In the genomic region with DNA sequence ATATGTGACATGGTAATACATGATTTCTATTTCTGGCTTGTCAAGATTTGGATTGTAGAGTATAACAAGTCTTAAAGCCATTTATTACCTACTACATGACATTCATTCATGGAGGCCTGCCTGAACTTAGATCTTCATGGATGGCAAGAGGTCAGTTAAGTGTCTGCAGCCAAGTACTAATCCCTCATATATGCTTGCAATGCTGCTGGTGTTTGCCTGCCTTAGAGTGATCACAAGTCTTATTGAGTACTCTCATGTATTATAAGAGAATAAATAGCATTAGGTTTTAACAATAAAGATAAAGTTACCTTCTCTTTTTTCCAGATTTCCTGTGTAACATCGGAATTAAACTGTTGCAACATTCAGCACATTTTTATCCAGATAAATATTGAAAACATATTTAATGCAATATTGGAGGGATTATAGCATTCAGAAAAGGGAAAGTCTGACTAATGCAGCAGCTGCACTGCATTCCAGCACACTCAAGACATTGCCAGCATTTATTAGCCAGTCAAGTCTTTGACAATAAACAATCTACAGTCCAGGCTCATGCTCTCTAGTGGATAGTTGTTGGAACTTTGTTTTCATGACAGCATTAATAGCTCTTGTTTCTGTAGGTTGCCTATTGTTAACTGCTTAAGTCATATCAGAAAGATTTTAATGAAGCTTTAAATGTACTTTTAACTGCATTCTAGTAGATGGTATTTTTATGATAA, we compare ENCODE assay signal across 1 cellular context.
TF ChIP-seq lines count a peak whose summit lies in the region.

No MANE protein-coding gene starts in this region.

TF ChIP-seq in HepG2, 621 proteins besides CTCF, POLR2A, EP300 and RAD21 (continued from another document):
- TF ChIP-seq TRIM24 (CRISPR knock-in tag; IDR thresholded peaks at IDR 0.05) (no peak), SIN3A (IDR thresholded peaks at IDR 0.05; ENCODE audit: borderline replicate concordance, low read depth, low read length) (no peak), ZNF570 (CRISPR knock-in tag; IDR thresholded peaks at IDR 0.05; ENCODE audit: borderline replicate concordance) (no peak)
- TF ChIP-seq, protein P1, sequence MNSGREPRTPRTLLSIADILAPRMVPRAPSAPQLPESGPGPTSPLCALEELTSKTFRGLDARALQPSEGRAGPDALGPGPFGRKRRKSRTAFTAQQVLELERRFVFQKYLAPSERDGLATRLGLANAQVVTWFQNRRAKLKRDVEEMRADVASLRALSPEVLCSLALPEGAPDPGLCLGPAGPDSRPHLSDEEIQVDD (CRISPR knock-in tag; IDR thresholded peaks at IDR 0.05; ENCODE audit: borderline replicate concordance) = no peak
- TF ChIP-seq, protein P2, sequence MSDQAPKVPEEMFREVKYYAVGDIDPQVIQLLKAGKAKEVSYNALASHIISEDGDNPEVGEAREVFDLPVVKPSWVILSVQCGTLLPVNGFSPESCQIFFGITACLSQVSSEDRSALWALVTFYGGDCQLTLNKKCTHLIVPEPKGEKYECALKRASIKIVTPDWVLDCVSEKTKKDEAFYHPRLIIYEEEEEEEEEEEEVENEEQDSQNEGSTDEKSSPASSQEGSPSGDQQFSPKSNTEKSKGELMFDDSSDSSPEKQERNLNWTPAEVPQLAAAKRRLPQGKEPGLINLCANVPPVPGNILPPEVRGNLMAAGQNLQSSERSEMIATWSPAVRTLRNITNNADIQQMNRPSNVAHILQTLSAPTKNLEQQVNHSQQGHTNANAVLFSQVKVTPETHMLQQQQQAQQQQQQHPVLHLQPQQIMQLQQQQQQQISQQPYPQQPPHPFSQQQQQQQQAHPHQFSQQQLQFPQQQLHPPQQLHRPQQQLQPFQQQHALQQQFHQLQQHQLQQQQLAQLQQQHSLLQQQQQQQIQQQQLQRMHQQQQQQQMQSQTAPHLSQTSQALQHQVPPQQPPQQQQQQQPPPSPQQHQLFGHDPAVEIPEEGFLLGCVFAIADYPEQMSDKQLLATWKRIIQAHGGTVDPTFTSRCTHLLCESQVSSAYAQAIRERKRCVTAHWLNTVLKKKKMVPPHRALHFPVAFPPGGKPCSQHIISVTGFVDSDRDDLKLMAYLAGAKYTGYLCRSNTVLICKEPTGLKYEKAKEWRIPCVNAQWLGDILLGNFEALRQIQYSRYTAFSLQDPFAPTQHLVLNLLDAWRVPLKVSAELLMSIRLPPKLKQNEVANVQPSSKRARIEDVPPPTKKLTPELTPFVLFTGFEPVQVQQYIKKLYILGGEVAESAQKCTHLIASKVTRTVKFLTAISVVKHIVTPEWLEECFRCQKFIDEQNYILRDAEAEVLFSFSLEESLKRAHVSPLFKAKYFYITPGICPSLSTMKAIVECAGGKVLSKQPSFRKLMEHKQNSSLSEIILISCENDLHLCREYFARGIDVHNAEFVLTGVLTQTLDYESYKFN (CRISPR knock-in tag; conservative IDR thresholded peaks at IDR 0.05) = no peak
